ENCODE assay signal across 15 cellular contexts in genomic region chr15:101045236-101045646, GRCh38.
DNase-seq lines count a peak whose midpoint lies in the region; FAIRE-seq and TF ChIP-seq lines count a peak whose summit lies in the region.
"Had no signal": no experiment of that assay in that cellular context is flagged by ENCODE, and none has a peak within 500 bp of the region (broad histone marks: within the 10 kb centered on the region; RNA-seq: fewer than 3 reads in every experiment).

No MANE protein-coding gene starts in this region.

- TF ChIP-seq CTCF in colonic mucosa (IDR thresholded peaks at IDR 0.05): no peak

- no peak overlapping the region for H3K4me3 ChIP-seq in colonic mucosa

- H3K27me3 ChIP-seq in colonic mucosa: no peaks in the 10 kb centered on the region

- intact Hi-C loops in colonic mucosa (cut with DNase I): no loop called here

- no peak overlapping the region for H3K9ac ChIP-seq in colonic mucosa (ENCODE audit: low read depth in 2 of 2, low read length in 2 of 2)

- H3K4me1 ChIP-seq in colonic mucosa: no peaks in the 10 kb centered on the region
- H3K4me1 ChIP-seq: Caco-2 had no signal

- no peak for FAIRE-seq in frontal cortex (lab: Jason Lieb, UNC)
- FAIRE-seq: H1, urothelium cell line had no signal

- no peak overlapping the region for H3K27ac ChIP-seq in colonic mucosa

- peak; percentile 0 for DNase-seq in ELF-1 (ENCODE audit: low read depth, low spot score)
- DNase-seq in colonic mucosa: peak; percentile 16
- peak; percentile 80 for DNase-seq in iris pigment epithelial cell (ENCODE audit: low read depth)
- DNase-seq in smooth muscle cell of the brain vasculature (ENCODE audit: low read depth, low spot score): peak; percentile 54
- DNase-seq in AG08396 (ENCODE audit: low spot score): no peak
- no peak for DNase-seq in DMS 273 (lab: John Stamatoyannopoulos, UW; ENCODE audit: unreplicated experiment)
- DNase-seq in frontal cortex (ENCODE audit: low spot score in 2 of 2): no peak
- no peak for DNase-seq in ecto neural progenitor cell (ENCODE audit: low spot score)
- DNase-seq: amniotic stem cell, NCI-H1092, NCI-H2171, SIG-M5 had no signal

- no peaks in the 10 kb centered on the region for H3K36me3 ChIP-seq in colonic mucosa

- H3K9me3 ChIP-seq in colonic mucosa: no peaks in the 10 kb centered on the region
- H3K9me3 ChIP-seq: Caco-2 had no signal

Comparison
In these comparisons a context has a peak if more than half of its experiments do, and no peak if none do; other contexts are left out.
1. DNase-seq: peak in ELF-1 (single experiment), colonic mucosa (single experiment), iris pigment epithelial cell (single experiment) and smooth muscle cell of the brain vasculature (single experiment); none in AG08396 (single experiment), DMS 273 (single experiment), frontal cortex (0 of 2) and ecto neural progenitor cell (single experiment).